ENCODE assay signal across 11 cellular contexts in genomic region chr14:93708311-93708734, GRCh38.
"Had no signal": no experiment of that assay in that cellular context is flagged by ENCODE, and none has a peak within 500 bp of the region (broad histone marks: within the 10 kb centered on the region; RNA-seq: fewer than 3 reads in every experiment).

No MANE protein-coding gene starts in this region.

- ATAC-seq: body of pancreas had no signal

- H3K4me1 ChIP-seq: body of pancreas had no signal

- H3K9me3 ChIP-seq: body of pancreas, ovary, thyroid gland, uterus had no signal

- H3K27ac ChIP-seq: body of pancreas, ovary, uterus had no signal

- H3K4me3 ChIP-seq: body of pancreas, ovary, thyroid gland, uterus had no signal

- DNase-seq: activated CD4-positive, alpha-beta T cell treated with anti-CD3 and anti-CD28 coated beads for 48 hours; activated effector memory CD4-positive, alpha-beta T cell treated with Interleukin-2 at 50 U/mL for 16 hours; activated T-cell treated with anti-CD3 and anti-CD28 coated beads, Interleukin-2, amount 50 U/mL, for 1 hour; body of pancreas; erythroblast; immature natural killer cell; mesendoderm; ovary; T1000; uterus had no signal

- H3K27me3 ChIP-seq: body of pancreas, ovary, thyroid gland, uterus had no signal

- H3K36me3 ChIP-seq: ovary, thyroid gland, uterus had no signal
